In the genomic region with DNA sequence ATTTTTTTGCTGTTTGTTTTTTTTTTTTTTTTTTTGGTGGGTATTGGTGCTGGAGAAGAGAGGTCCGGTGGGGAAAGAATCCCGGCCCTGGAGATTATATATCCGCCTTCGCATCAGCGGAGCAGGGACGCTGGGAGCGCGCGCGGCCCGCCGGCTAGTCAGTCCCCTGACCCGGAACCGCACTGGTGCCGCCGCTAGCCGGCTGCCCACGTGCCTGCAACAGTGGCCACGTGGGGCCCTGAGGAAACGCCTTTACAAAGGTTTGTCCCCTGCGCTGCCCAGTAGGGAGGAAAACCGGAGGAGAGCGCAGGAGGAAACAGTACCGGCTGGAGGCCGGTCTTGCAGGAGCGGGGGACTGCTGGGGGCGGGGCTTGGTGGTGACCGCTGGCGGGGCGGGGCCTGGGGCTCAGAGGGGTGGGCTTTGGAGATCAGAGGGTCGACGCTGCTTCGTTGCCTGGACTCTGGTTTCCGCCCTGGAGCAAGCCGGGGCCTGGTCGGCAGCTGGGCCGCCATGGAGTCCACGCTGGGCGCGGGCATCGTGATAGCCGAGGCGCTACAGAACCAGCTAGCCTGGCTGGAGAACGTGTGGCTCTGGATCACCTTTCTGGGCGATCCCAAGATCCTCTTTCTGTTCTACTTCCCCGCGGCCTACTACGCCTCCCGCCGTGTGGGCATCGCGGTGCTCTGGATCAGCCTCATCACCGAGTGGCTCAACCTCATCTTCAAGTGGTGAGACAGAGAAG, we compare ENCODE assay signal across 8 cellular contexts. TPM values are rescaled to one million over a fixed set of nuclear protein-coding genes. Genes with fewer than 3 reads are reported as not detected.
DNase-seq lines count a peak whose midpoint lies in the region; ATAC-seq, FAIRE-seq and TF ChIP-seq lines count a peak whose summit lies in the region.

A gene with protein sequence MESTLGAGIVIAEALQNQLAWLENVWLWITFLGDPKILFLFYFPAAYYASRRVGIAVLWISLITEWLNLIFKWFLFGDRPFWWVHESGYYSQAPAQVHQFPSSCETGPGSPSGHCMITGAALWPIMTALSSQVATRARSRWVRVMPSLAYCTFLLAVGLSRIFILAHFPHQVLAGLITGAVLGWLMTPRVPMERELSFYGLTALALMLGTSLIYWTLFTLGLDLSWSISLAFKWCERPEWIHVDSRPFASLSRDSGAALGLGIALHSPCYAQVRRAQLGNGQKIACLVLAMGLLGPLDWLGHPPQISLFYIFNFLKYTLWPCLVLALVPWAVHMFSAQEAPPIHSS (plus strand): TSS at position 281 of the 743 bp plus-strand sequence. CDS start 231 bp downstream, at position 512.

- FAIRE-seq in GM19239 (lab: Jason Lieb, UNC): peak; percentile 94
- no peak for FAIRE-seq in HepG2 (lab: Jason Lieb, UNC)

- peak within 1 kb of the TSS; percentile 98 for H3K4me2 ChIP-seq in HepG2 (ENCODE audit: low read depth, low read length)

- 0 out of 2 replicates have a peak, but pooled peaks have one; percentile 4 for TF ChIP-seq CTCF in BJ (IDR thresholded peaks at IDR 0.05; ENCODE audit: insufficient read depth, low read depth, low read length)
- peak; percentile 41 for TF ChIP-seq CTCF in HepG2 (CRISPR knock-in tag; IDR thresholded peaks at IDR 0.05)

- H4K20me1 ChIP-seq in HepG2 (ENCODE audit: insufficient read depth, low read length): no peaks in the 10 kb centered on the region; the same call in 1 of the 2 replicates

- CTCF ChIA-PET in BJ (lab: Yijun Ruan, JAX): interaction anchor here (1.0 to 3.3 kb wide), 3 partner anchors 43 to 52 kb away, joined by 3 to 19 read pairs (median 3); no protein-coding TSS in a partner anchor
- CTCF ChIA-PET in HepG2 (lab: Yijun Ruan, JAX; ENCODE audit: low intra/inter-chr PET ratio, low total read pairs): interaction anchor here (1.3 kb wide), 1 partner anchor 12 kb away, joined by 3 read pairs; no protein-coding TSS in a partner anchor

- H3K27ac ChIP-seq in HepG2 (ENCODE audit: extremely low read length, insufficient read depth, low read length): peak within 1 kb of the TSS; percentile 88

- TF ChIP-seq EP300 in HepG2 (IDR thresholded peaks at IDR 0.05; ENCODE audit: low read depth in 2 of 2, low read length in 2 of 2) (peak; percentile 14 to 84; a peak in 3 of 4 replicates), HepG2 (CRISPR knock-in tag; IDR thresholded peaks at IDR 0.05; ENCODE audit: borderline replicate concordance) (peak; percentile 74; the same call in 1 of the 2 replicates)

- H3K36me3 ChIP-seq in BJ (ENCODE audit: control insufficient read depth, insufficient read depth, low read length) (peaks cover 14% of the 10 kb centered on the region), HepG2 (replicated peaks in 1 of 2; ENCODE audit: control insufficient read depth in 1 of 2, insufficient read depth in 2 of 2, low read length in 2 of 2) (peaks cover 2 to 16% of the 10 kb centered on the region in 2 experiments; a peak in 4 of 5 replicates)

- H3K9ac ChIP-seq in HepG2 (ENCODE audit: insufficient read depth, low read depth, low read length): peak within 1 kb of the TSS; percentile 92

- 1% methylated on average over 44 of the region's 53 CpGs for WGBS in HepG2 (ENCODE audit: low lambda C conversion rate)

- no peaks in the 10 kb centered on the region for H3K27me3 ChIP-seq in BJ (ENCODE audit: control insufficient read depth, insufficient read depth, low read length)
- peaks cover 0 to 3% of the 10 kb centered on the region in 2 experiments; a peak in 1 of 5 replicates for H3K27me3 ChIP-seq in HepG2 (ENCODE audit: control insufficient read depth in 1 of 2, insufficient read depth in 2 of 2, low read length in 2 of 2)

- H3K4me3 ChIP-seq in BJ (ENCODE audit: low read depth, low read length) (peak within 1 kb of the TSS; percentile 54), HepG2 (replicated peaks in 1 of 3; ENCODE audit: insufficient read depth in 1 of 3, low read depth in 2 of 3, low read length in 3 of 3) (peak within 1 kb of the TSS; percentile 63 to 96 (median 77))

- TF ChIP-seq POLR2A in HepG2 (IDR thresholded peaks at IDR 0.05; ENCODE audit: insufficient read depth in 1 of 2, low read depth in 2 of 2, low read length in 2 of 2): peak; percentile 96 to 98

- no peaks in the 10 kb centered on the region for H3K9me3 ChIP-seq in HepG2 (ENCODE audit: low read length)

- POLR2A ChIA-PET in BJ (lab: Charles Lee) (interaction anchor here (0.5 to 0.7 kb wide), 2 partner anchors 41 to 64 kb away, joined by 7 to 12 read pairs; no protein-coding TSS in a partner anchor), HepG2 (lab: Yijun Ruan, JAX) (interaction anchor here (0.6 to 4.6 kb wide), 16 partner anchors 15 to 1244 kb away, joined by 3 to 16 read pairs (median 6); a partner anchor contains a TSS)

- peak; percentile 86 for DNase-seq in BJ (ENCODE audit: low read depth)
- peak; percentile 95 for DNase-seq in GM19239 (ENCODE audit: insufficient read length, low spot score)
- DNase-seq in NCI-H526 treated with DMSO at 0.1 percent for 48 hours (lab: John Stamatoyannopoulos, UW): peak; percentile 96
- DNase-seq in activated CD4-positive, alpha-beta T cell treated with anti-CD3 and anti-CD28 coated beads, Interleukin-2, amount 50 U/mL, for 1 hour: peak; percentile 58
- DNase-seq in dermis blood vessel endothelial cell: peak; percentile 99
- DNase-seq in HepG2 (ENCODE audit: low spot score): peak; percentile 99
- DNase-seq in stimulated activated CD4-positive, alpha-beta T cell treated with anti-CD3 and anti-CD28 coated beads, Interleukin-4, amount 100 ng/mL, for 1 hour: peak; percentile 82

- in situ Hi-C loops in HepG2 (cut with HindIII; ENCODE audit: extremely low pct_ligation_motif_present, low pct_unique_long_range_greater_than_20kb): no loop called here

- H3K79me2 ChIP-seq in HepG2 (ENCODE audit: insufficient read depth, low read length): peaks cover 18% of the 10 kb centered on the region

- no peak within 1 kb of the TSS for H2AFZ ChIP-seq in HepG2 (ENCODE audit: low read length)

- no TSS peak for BruUV-seq in HepG2 (replicated peaks; lab: Mats Ljungman, UMichigan)

- intact Hi-C loops in HepG2 (cut with micrococcal nuclease; ENCODE audit: unreplicated experiment): loop anchor here (1.0 to 2.0 kb wide), 2 partner anchors 21 to 40 kb away; no protein-coding TSS in a partner anchor

- ATAC-seq in HG03460 (IDR thresholded peaks at IDR 0.05; ENCODE audit: unreplicated experiment) (peak; percentile 63), HepG2 (peak; percentile 84)

- TF ChIP-seq RAD21 in HepG2 (CRISPR knock-in tag; IDR thresholded peaks at IDR 0.05): peak; percentile 63

- peaks cover 34% of the 10 kb centered on the region for H3K4me1 ChIP-seq in HepG2 (ENCODE audit: insufficient read depth, low read length)

TF ChIP-seq in HepG2, 621 proteins besides CTCF, POLR2A, EP300 and RAD21 (continues in another document):
- TF ChIP-seq KDM2A (CRISPR knock-in tag; IDR thresholded peaks at IDR 0.05; ENCODE audit: borderline replicate concordance, low read depth) (peak; percentile 98), ZNF839 (CRISPR knock-in tag; IDR thresholded peaks at IDR 0.05; ENCODE audit: borderline replicate concordance) (peak; percentile 93), ZNF484 (CRISPR knock-in tag; IDR thresholded peaks at IDR 0.05; ENCODE audit: borderline replicate concordance, low read depth) (0 out of 2 replicates have a peak, but pooled peaks have one; percentile 60)

RNA-seq across cellular contexts. Expression of the gene that starts here (rescaled TPM):
- polyA plus RNA-seq in BJ (2011; rRNA removed): 115 and 151 TPM in 2 replicates
- polyA minus RNA-seq in BJ (2011; rRNA and poly(A)+ RNA removed): 75.4 and 110 TPM in 2 replicates
- 14.3 and 35.1 TPM in 2 replicates for total RNA-seq in dermis blood vessel endothelial cell
- total RNA-seq in HepG2 (2016; rRNA removed; fragmentation: Illumina TruSeq; extraction: Trizol): 18.8 and 38.5 TPM in 2 replicates
- total RNA-seq in HepG2 (2016; cell fraction: cytosol; rRNA removed; fragmentation: Illumina TruSeq; extraction: Trizol; ENCODE audit: low read depth): 8.6 and 14.9 TPM in 2 replicates
- total RNA-seq in HepG2 (2016; cell fraction: insoluble cytoplasmic fraction; rRNA removed; fragmentation: Illumina TruSeq; extraction: Trizol): 17.5 and 37.8 TPM in 2 replicates
- 16.0 and 22.0 TPM in 2 replicates for total RNA-seq in HepG2 (2016; cell fraction: membrane; rRNA removed; fragmentation: Illumina TruSeq; extraction: Trizol)
- 40.7 and 44.5 TPM in 2 replicates for total RNA-seq in HepG2 (2016; cell fraction: nucleus; rRNA removed; fragmentation: Illumina TruSeq; extraction: Trizol)
- 75.8 and 76.1 TPM in 2 replicates for polyA plus RNA-seq in HepG2 (2011; rRNA removed)
- 79.2 and 116 TPM in 2 replicates for polyA plus RNA-seq in HepG2 (2011; cell fraction: cytosol; rRNA removed)
- 46.2 and 49.1 TPM in 2 replicates for polyA plus RNA-seq in HepG2 (2011; cell fraction: nucleus; rRNA removed)
- polyA plus RNA-seq in HepG2 (2012): 40.3 and 62.7 TPM in 2 replicates
- polyA plus RNA-seq in HepG2 (2016; cell fraction: cytosol; fragmentation: Illumina TruSeq; extraction: Trizol; ENCODE audit: low read depth): 24.5 and 33.4 TPM in 2 replicates
- 41.7 and 46.0 TPM in 2 replicates for polyA plus RNA-seq in HepG2 (2016; cell fraction: insoluble cytoplasmic fraction; fragmentation: Illumina TruSeq; extraction: Trizol; ENCODE audit: low read depth)
- polyA plus RNA-seq in HepG2 (2016; cell fraction: membrane; fragmentation: Illumina TruSeq; extraction: Trizol; ENCODE audit: low read depth): 39.8 and 42.2 TPM in 2 replicates
- 126 and 134 TPM in 2 replicates for polyA plus RNA-seq in HepG2 (2016; cell fraction: nucleus; fragmentation: Illumina TruSeq; extraction: Trizol; ENCODE audit: insufficient read depth, low read depth)
- polyA minus RNA-seq in HepG2 (2011; rRNA and poly(A)+ RNA removed; ENCODE audit: low replicate concordance): 232 and 267 TPM in 2 replicates
- 41.8 and 52.8 TPM in 2 replicates for polyA minus RNA-seq in HepG2 (2011; cell fraction: cytosol; rRNA and poly(A)+ RNA removed)
- 25.0 and 33.2 TPM in 2 replicates for polyA minus RNA-seq in HepG2 (2011; cell fraction: nucleus; rRNA and poly(A)+ RNA removed)

Comparison
In these comparisons a context has a peak if more than half of its experiments do, and no peak if none do; other contexts are left out.
1. Peak in every context shown above with its lines: DNase-seq, ATAC-seq, H3K4me3 ChIP-seq and H3K27ac ChIP-seq.